22 cellular contexts compared by ENCODE assay signal in genomic region chr9:9855503-9856078, GRCh38.
DNase-seq lines count a peak whose midpoint lies in the region; ATAC-seq and TF ChIP-seq lines count a peak whose summit lies in the region.
"Had no signal": no experiment of that assay in that cellular context is flagged by ENCODE, and none has a peak within 500 bp of the region (broad histone marks: within the 10 kb centered on the region; RNA-seq: fewer than 3 reads in every experiment).

No MANE protein-coding gene starts in this region.

- no peak overlapping the region for H3K27ac Mint-ChIP-seq in activated naive CD4-positive, alpha-beta T cell treated with anti-CD3 and anti-CD28 coated beads, Interleukin-2, amount 50 U/mL, for 72 hours
- H3K27ac Mint-ChIP-seq: activated naive CD4-positive, alpha-beta T cell treated with anti-CD3 and anti-CD28 coated beads, Interleukin-2, amount 50 U/mL, for 24 hours; CD4-positive, alpha-beta memory T cell; dendritic cell treated with granulocyte-macrophage colony-stimulating factor and Interleukin-4, amounts not matched to agents 40 ng/mL and 50 ng/mL, for 4 days had no signal

- no peaks in the 10 kb centered on the region for H3F3A ChIP-seq in PC-3 (ENCODE audit: low read length, unreplicated experiment)

- no peaks in the 10 kb centered on the region for H3K79me2 ChIP-seq in PC-3 (ENCODE audit: low read length)

- peaks cover 0 to 4% of the 10 kb centered on the region in 2 donors for H3K9me3 Mint-ChIP-seq in activated naive CD4-positive, alpha-beta T cell treated with anti-CD3 and anti-CD28 coated beads, Interleukin-2, amount 50 U/mL, for 72 hours
- H3K9me3 Mint-ChIP-seq: dendritic cell treated with granulocyte-macrophage colony-stimulating factor and Interleukin-4, amounts not matched to agents 40 ng/mL and 50 ng/mL, for 4 days had no signal

- TF ChIP-seq POLR2A in thyroid gland (IDR thresholded peaks at IDR 0.05) = no peak

- H3K9ac ChIP-seq in iPS-15b (ENCODE audit: low read depth, low read length) = no peak overlapping the region
- no peak overlapping the region for H3K9ac ChIP-seq in PC-3 (ENCODE audit: low read length)

- no peaks in the 10 kb centered on the region for H4K20me1 ChIP-seq in PC-3 (ENCODE audit: low read length)

- H3K4me3 ChIP-seq in iPS-15b (ENCODE audit: low read depth, low read length) = peak overlapping the region; percentile 24
- no peak overlapping the region for H3K4me3 ChIP-seq in thyroid gland (replicated peaks in 1 of 3)
- no peak overlapping the region for H3K4me3 ChIP-seq in PC-3 (ENCODE audit: low read length)
- H3K4me3 ChIP-seq: psoas muscle, upper lobe of left lung had no signal

- H3K4me2 ChIP-seq in PC-3 (ENCODE audit: low read length) = no peak overlapping the region

- H3K4me1 ChIP-seq in iPS-15b (ENCODE audit: control insufficient read depth, insufficient read depth, low read length) (no peaks in the 10 kb centered on the region), thyroid gland (no peaks in the 10 kb centered on the region), PC-3 (ENCODE audit: insufficient read depth, low read length) (no peaks in the 10 kb centered on the region)
- H3K4me1 ChIP-seq: psoas muscle, upper lobe of left lung had no signal

- no TSS peak for BruUV-seq in PC-3 (replicated peaks; lab: Mats Ljungman, UMichigan)

- TF ChIP-seq CTCF in thyroid gland (IDR thresholded peaks at IDR 0.05) (no peak), PC-3 (conservative IDR thresholded peaks at IDR 0.05; ENCODE audit: low read depth, low read length) (no peak)

- ATAC-seq in activated naive CD4-positive, alpha-beta T cell treated with anti-CD3 and anti-CD28 coated beads, Interleukin-2, amount 50 U/mL, for 72 hours = no peak
- ATAC-seq in PC-3 = no peak
- ATAC-seq: psoas muscle, Right ventricle myocardium inferior had no signal

- 47 to 54% methylated on average over 12 to 14 of the region's 14 CpGs for WGBS in thyroid gland, 2 donors

- CTCF ChIA-PET in PC-3 (lab: Charles Lee) = no interaction called here

- no peak overlapping the region for H2AFZ ChIP-seq in PC-3 (ENCODE audit: low read length)

- no peaks in the 10 kb centered on the region for H3K9me2 ChIP-seq in PC-3 (replicated peaks; ENCODE audit: low read length)

- H3K36me3 Mint-ChIP-seq in activated naive CD4-positive, alpha-beta T cell treated with anti-CD3 and anti-CD28 coated beads, Interleukin-2, amount 50 U/mL, for 72 hours = no peaks in the 10 kb centered on the region
- H3K36me3 Mint-ChIP-seq: activated naive CD4-positive, alpha-beta T cell treated with anti-CD3 and anti-CD28 coated beads, Interleukin-2, amount 50 U/mL, for 24 hours; CD4-positive, alpha-beta memory T cell had no signal

- H3K9me3 ChIP-seq in iPS-15b (ENCODE audit: control insufficient read depth, insufficient read depth, low read length) (no peaks in the 10 kb centered on the region), thyroid gland (no peaks in the 10 kb centered on the region), PC-3 (ENCODE audit: low read length) (no peaks in the 10 kb centered on the region)
- H3K9me3 ChIP-seq: psoas muscle, upper lobe of left lung had no signal

- H3K27me3 ChIP-seq in iPS-15b (ENCODE audit: control insufficient read depth, insufficient read depth, low read length) = no peaks in the 10 kb centered on the region
- no peaks in the 10 kb centered on the region for H3K27me3 ChIP-seq in thyroid gland
- H3K27me3 ChIP-seq in PC-3 (ENCODE audit: low read length) = no peaks in the 10 kb centered on the region
- H3K27me3 ChIP-seq: upper lobe of left lung had no signal

- intact Hi-C loops in thyroid gland (cut with DNase I) = no loop called here
- intact Hi-C loops in PC-3 (cut with micrococcal nuclease) = no loop called here

- DNase-seq in NCI-H510A treated with DMSO at 0.1 percent for 48 hours (lab: John Stamatoyannopoulos, UW) (peak; percentile 17), NCI-H510A (lab: John Stamatoyannopoulos, UW) (no peak), NCI-H2029 treated with DMSO at 0.1 percent for 48 hours (lab: John Stamatoyannopoulos, UW) (peak; percentile 21), thyroid gland (peak; percentile 17 to 40), anterior cingulate cortex (lab: John Stamatoyannopoulos, UW) (no peak), PC-3 (no peak)
- no peak for DNase-seq in activated naive CD4-positive, alpha-beta T cell treated with anti-CD3 and anti-CD28 coated beads, Interleukin-2, amount 50 U/mL, for 72 hours (ENCODE audit: low spot score in 2 of 2)
- DNase-seq: activated CD4-positive, alpha-beta T cell treated with anti-CD3 and anti-CD28 coated beads, Interleukin-2, amount 50 U/mL, for 4 hours; activated CD4-positive, CD25-positive, alpha-beta regulatory T cell; AML-193; aorta; CD4-positive, alpha-beta memory T cell; NCI-H1092; NCI-H2171 treated with DMSO at 0.1 percent for 48 hours; psoas muscle; SW 1271 had no signal

- POLR2A ChIA-PET in PC-3 (lab: Charles Lee; ENCODE audit: unreplicated experiment) = no interaction called here

- H3K27ac ChIP-seq in thyroid gland = no peak overlapping the region
- H3K27ac ChIP-seq in PC-3 (ENCODE audit: low read length) = no peak overlapping the region
- H3K27ac ChIP-seq: HL-60, psoas muscle, upper lobe of left lung had no signal

- H3K36me3 ChIP-seq in iPS-15b (ENCODE audit: control insufficient read depth, insufficient read depth, low read length) (no peaks in the 10 kb centered on the region), thyroid gland (no peaks in the 10 kb centered on the region), PC-3 (ENCODE audit: low read depth, low read length) (no peaks in the 10 kb centered on the region)
- H3K36me3 ChIP-seq: upper lobe of left lung had no signal

Comparison
In these comparisons a context has a peak if more than half of its experiments do, and no peak if none do; other contexts are left out.
1. DNase-seq: peak in NCI-H510A treated with DMSO at 0.1 percent for 48 hours (single experiment), NCI-H2029 treated with DMSO at 0.1 percent for 48 hours (single experiment) and thyroid gland (2 of 2); none in NCI-H510A (single experiment), anterior cingulate cortex (0 of 58), activated naive CD4-positive, alpha-beta T cell treated with anti-CD3 and anti-CD28 coated beads, Interleukin-2, amount 50 U/mL, for 72 hours (0 of 2) and PC-3 (single experiment).